16 cellular contexts compared by ENCODE assay signal in genomic region chr20:58700121-58700780, GRCh38. TPM values are rescaled to one million over a fixed set of nuclear protein-coding genes. Genes with fewer than 3 reads are reported as not detected.
DNase-seq lines count a peak whose midpoint lies in the region; ATAC-seq, FAIRE-seq and TF ChIP-seq lines count a peak whose summit lies in the region.
"Had no signal": no experiment of that assay in that cellular context is flagged by ENCODE, and none has a peak within 500 bp of the region (broad histone marks: within the 10 kb centered on the region; RNA-seq: fewer than 3 reads in every experiment).

No MANE protein-coding gene starts in this region.

- TF ChIP-seq RAD21 in HepG2 (CRISPR knock-in tag; IDR thresholded peaks at IDR 0.05) (no peak), SK-N-SH (IDR thresholded peaks at IDR 0.05; ENCODE audit: low read length) (no peak)

- intact Hi-C loops in activated T-helper 2 cell treated with anti-CD3 and anti-CD28 coated beads, Interferon-gamma antibody, Interleukin-2, Interleukin-4, amounts not matched to agents 10 μg/mL and 5 μg/mL and 100 μg/mL, durations not matched to agents 14 hours and 24 hours and 36 hours (cut with micrococcal nuclease) = loop anchor here (10.0 kb wide), 1 partner anchor 115 kb away; no protein-coding TSS in a partner anchor
- intact Hi-C loops in HepG2 (cut with micrococcal nuclease; ENCODE audit: unreplicated experiment) = no loop called here

- DNase-seq in activated T-cell treated with anti-CD3 and anti-CD28 coated beads, Interleukin-2, amount 50 U/mL, for 24 hours = peak; percentile 22
- no peak for DNase-seq in activated T-cell treated with anti-CD3 and anti-CD28 coated beads for 4 hours
- no peak for DNase-seq in activated T-helper 2 cell treated with anti-CD3 and anti-CD28 coated beads, Interferon-gamma antibody, Interleukin-2, Interleukin-4, amounts not matched to agents 10 μg/mL and 5 μg/mL and 100 μg/mL, durations not matched to agents 14 hours and 24 hours and 36 hours (ENCODE audit: low spot score)
- no peak for DNase-seq in HepG2 (ENCODE audit: low spot score)
- no peak for DNase-seq in tibial nerve (ENCODE audit: low spot score in 2 of 2)
- DNase-seq in GM19240 (ENCODE audit: insufficient read length, low spot score) = no peak
- no peak for DNase-seq in SK-N-SH
- DNase-seq: activated effector memory CD4-positive, alpha-beta T cell treated with anti-CD3 and anti-CD28 coated beads, Interleukin-2, amount 50 U/mL, for 16 hours; central memory CD4-positive, alpha-beta T cell; DMS 273 treated with DMSO at 0.1 percent for 48 hours; NCI-H1694; nucleus accumbens; SHP77 had no signal

- H3K4me2 ChIP-seq in HepG2 (ENCODE audit: low read depth, low read length) (no peak overlapping the region), SK-N-SH (no peak overlapping the region)

- H3F3A ChIP-seq in SK-N-SH (replicated peaks; ENCODE audit: insufficient read depth) = no peaks in the 10 kb centered on the region

- H3K9me3 ChIP-seq in HepG2 (ENCODE audit: low read length) (no peaks in the 10 kb centered on the region), tibial nerve (no peaks in the 10 kb centered on the region), SK-N-SH (no peaks in the 10 kb centered on the region)
- H3K9me3 ChIP-seq: uterus had no signal

- no peak overlapping the region for H3K4me3 Mint-ChIP-seq in activated T-cell treated with anti-CD3 and anti-CD28 coated beads, Interleukin-2, amount 50 U/mL, for 24 hours
- no peak overlapping the region for H3K4me3 Mint-ChIP-seq in activated T-helper 2 cell treated with anti-CD3 and anti-CD28 coated beads, Interferon-gamma antibody, Interleukin-2, Interleukin-4, amounts not matched to agents 10 μg/mL and 5 μg/mL and 100 μg/mL, durations not matched to agents 14 hours and 24 hours and 36 hours (ENCODE audit: low read depth)

- no peak overlapping the region for H3K4me3 ChIP-seq in HepG2 (replicated peaks in 1 of 3; ENCODE audit: insufficient read depth in 1 of 3, low read depth in 2 of 3, low read length in 3 of 3)
- no peak overlapping the region for H3K4me3 ChIP-seq in tibial nerve
- H3K4me3 ChIP-seq in SK-N-SH (ENCODE audit: low read depth in 2 of 2, low read length in 1 of 2) = no peak overlapping the region
- H3K4me3 ChIP-seq: uterus had no signal

- H3K9ac ChIP-seq in HepG2 (ENCODE audit: insufficient read depth, low read depth, low read length) = no peak overlapping the region
- no peak overlapping the region for H3K9ac ChIP-seq in SK-N-SH

- H3K79me2 ChIP-seq in HepG2 (ENCODE audit: insufficient read depth, low read length) = no peaks in the 10 kb centered on the region
- no peaks in the 10 kb centered on the region; the same call in 1 of the 2 replicates for H3K79me2 ChIP-seq in SK-N-SH (ENCODE audit: insufficient read depth)

- H3K27me3 ChIP-seq in HepG2 (ENCODE audit: control insufficient read depth in 1 of 2, insufficient read depth in 2 of 2, low read length in 2 of 2) = no peaks in the 10 kb centered on the region
- H3K27me3 ChIP-seq in tibial nerve = no peaks in the 10 kb centered on the region
- no peaks in the 10 kb centered on the region for H3K27me3 ChIP-seq in SK-N-SH (ENCODE audit: insufficient read depth)
- H3K27me3 ChIP-seq: uterus had no signal

- H3K27me3 Mint-ChIP-seq in activated T-cell treated with anti-CD3 and anti-CD28 coated beads, Interleukin-2, amount 50 U/mL, for 24 hours = no peaks in the 10 kb centered on the region
- H3K27me3 Mint-ChIP-seq in activated T-helper 2 cell treated with anti-CD3 and anti-CD28 coated beads, Interferon-gamma antibody, Interleukin-2, Interleukin-4, amounts not matched to agents 10 μg/mL and 5 μg/mL and 100 μg/mL, durations not matched to agents 14 hours and 24 hours and 36 hours (ENCODE audit: low read depth) = no peaks in the 10 kb centered on the region

- no TSS peak for BruUV-seq in HepG2 (replicated peaks; lab: Mats Ljungman, UMichigan)

- no peak for TF ChIP-seq CTCF in HepG2 (CRISPR knock-in tag; IDR thresholded peaks at IDR 0.05)
- no peak for TF ChIP-seq CTCF in tibial nerve (IDR thresholded peaks at IDR 0.05)
- no peak for TF ChIP-seq CTCF in SK-N-SH (IDR thresholded peaks at IDR 0.05)

- ATAC-seq in HepG2 (no peak), HG03039 (IDR thresholded peaks at IDR 0.05; ENCODE audit: unreplicated experiment) (no peak)

- no peak for TF ChIP-seq POLR2A in HepG2 (IDR thresholded peaks at IDR 0.05; ENCODE audit: insufficient read depth in 1 of 2, low read depth in 2 of 2, low read length in 2 of 2)
- no peak for TF ChIP-seq POLR2A in tibial nerve (IDR thresholded peaks at IDR 0.05)

- no peaks in the 10 kb centered on the region for H3K4me1 ChIP-seq in HepG2 (ENCODE audit: insufficient read depth, low read length)
- peaks cover 0 to 4% (median 0%) of the 10 kb centered on the region in 4 donors for H3K4me1 ChIP-seq in tibial nerve
- no peaks in the 10 kb centered on the region; a peak in 1 of 4 replicates for H3K4me1 ChIP-seq in SK-N-SH (ENCODE audit: control insufficient read depth in 1 of 2, insufficient read depth in 2 of 2, low read depth in 1 of 2, low read length in 1 of 2)
- H3K4me1 ChIP-seq: uterus had no signal

- no peaks in the 10 kb centered on the region for H3K9me3 Mint-ChIP-seq in activated T-cell treated with anti-CD3 and anti-CD28 coated beads, Interleukin-2, amount 50 U/mL, for 24 hours
- H3K9me3 Mint-ChIP-seq in activated T-helper 2 cell treated with anti-CD3 and anti-CD28 coated beads, Interferon-gamma antibody, Interleukin-2, Interleukin-4, amounts not matched to agents 10 μg/mL and 5 μg/mL and 100 μg/mL, durations not matched to agents 14 hours and 24 hours and 36 hours = no peaks in the 10 kb centered on the region

- H3K36me3 ChIP-seq in HepG2 (replicated peaks in 1 of 2; ENCODE audit: control insufficient read depth in 1 of 2, insufficient read depth in 2 of 2, low read length in 2 of 2) (peaks cover 21 to 33% of the 10 kb centered on the region in 2 experiments; a peak in 4 of 5 replicates), tibial nerve (peaks cover 0 to 97% (median 28%) of the 10 kb centered on the region in 3 donors), SK-N-SH (replicated peaks in 1 of 2; ENCODE audit: control insufficient read depth in 1 of 2, insufficient read depth in 2 of 2, low read length in 1 of 2) (peaks cover 5 to 6% of the 10 kb centered on the region in 2 experiments)
- H3K36me3 ChIP-seq: uterus had no signal

- H3K9me2 ChIP-seq in SK-N-SH = no peaks in the 10 kb centered on the region

- TF ChIP-seq EP300 in HepG2 (IDR thresholded peaks at IDR 0.05; ENCODE audit: low read depth in 2 of 2, low read length in 2 of 2) (no peak), HepG2 (CRISPR knock-in tag; IDR thresholded peaks at IDR 0.05; ENCODE audit: borderline replicate concordance) (no peak), tibial nerve (IDR thresholded peaks at IDR 0.05) (no peak), SK-N-SH (IDR thresholded peaks at IDR 0.05; ENCODE audit: borderline replicate concordance in 1 of 2, low read depth in 1 of 2, low read length in 1 of 2) (no peak)

- WGBS in HepG2 (ENCODE audit: low lambda C conversion rate) = 92% methylated on average over 11 of the region's 11 CpGs
- WGBS in tibial nerve, 2 donors = 77 to 79% methylated on average over 11 of the region's 11 CpGs
- WGBS in SK-N-SH (ENCODE audit: low lambda C conversion rate) = 91% methylated on average over 11 of the region's 11 CpGs

- peak overlapping the region; percentile 76 for H3K27ac Mint-ChIP-seq in activated T-cell treated with anti-CD3 and anti-CD28 coated beads, Interleukin-2, amount 50 U/mL, for 24 hours
- H3K27ac Mint-ChIP-seq in activated T-helper 2 cell treated with anti-CD3 and anti-CD28 coated beads, Interferon-gamma antibody, Interleukin-2, Interleukin-4, amounts not matched to agents 10 μg/mL and 5 μg/mL and 100 μg/mL, durations not matched to agents 14 hours and 24 hours and 36 hours = peak overlapping the region; percentile 90

- H4K20me1 ChIP-seq in HepG2 (ENCODE audit: insufficient read depth, low read length) (no peaks in the 10 kb centered on the region; the same call in 1 of the 2 replicates), SK-N-SH (ENCODE audit: insufficient read depth) (no peaks in the 10 kb centered on the region)

- in situ Hi-C loops in HepG2 (cut with HindIII; ENCODE audit: extremely low pct_ligation_motif_present, low pct_unique_long_range_greater_than_20kb) = no loop called here

- CTCF ChIA-PET in HepG2 (lab: Yijun Ruan, JAX; ENCODE audit: low intra/inter-chr PET ratio, low total read pairs) (no interaction called here), SK-N-SH (lab: Yijun Ruan, JAX) (no interaction called here)

- POLR2A ChIA-PET in HepG2 (lab: Yijun Ruan, JAX) = no interaction called here
- POLR2A ChIA-PET in SK-N-SH (lab: Yijun Ruan, JAX) = no interaction called here

- H2AFZ ChIP-seq in HepG2 (ENCODE audit: low read length) (no peak overlapping the region), SK-N-SH (ENCODE audit: low read depth) (no peak overlapping the region)

- H3K36me3 Mint-ChIP-seq in activated T-cell treated with anti-CD3 and anti-CD28 coated beads, Interleukin-2, amount 50 U/mL, for 24 hours (ENCODE audit: low read depth) = peaks cover 64% of the 10 kb centered on the region
- peaks cover 44% of the 10 kb centered on the region for H3K36me3 Mint-ChIP-seq in activated T-helper 2 cell treated with anti-CD3 and anti-CD28 coated beads, Interferon-gamma antibody, Interleukin-2, Interleukin-4, amounts not matched to agents 10 μg/mL and 5 μg/mL and 100 μg/mL, durations not matched to agents 14 hours and 24 hours and 36 hours (ENCODE audit: low read depth)

- peak; percentile 12 for FAIRE-seq in HepG2 (lab: Jason Lieb, UNC)
- FAIRE-seq: TTC549 had no signal

- H3K27ac ChIP-seq in HepG2 (ENCODE audit: extremely low read length, insufficient read depth, low read length) = no peak overlapping the region
- peak overlapping the region in 3 of 4 donors; percentile 52 to 63 (median 60) for H3K27ac ChIP-seq in tibial nerve
- H3K27ac ChIP-seq in SK-N-SH (ENCODE audit: low read depth in 2 of 2, low read length in 1 of 2) = no peak overlapping the region
- H3K27ac ChIP-seq: uterus had no signal

- H3K4me1 Mint-ChIP-seq in activated T-cell treated with anti-CD3 and anti-CD28 coated beads, Interleukin-2, amount 50 U/mL, for 24 hours (ENCODE audit: low read depth) = peaks cover 7% of the 10 kb centered on the region
- peaks cover 12% of the 10 kb centered on the region for H3K4me1 Mint-ChIP-seq in activated T-helper 2 cell treated with anti-CD3 and anti-CD28 coated beads, Interferon-gamma antibody, Interleukin-2, Interleukin-4, amounts not matched to agents 10 μg/mL and 5 μg/mL and 100 μg/mL, durations not matched to agents 14 hours and 24 hours and 36 hours (ENCODE audit: low read depth)

RNA-seq across cellular contexts. Expression of gene NPEPL1, which starts 7.7 kb away (rescaled TPM):
- 27.5 and 29.4 TPM in 2 replicates for total RNA-seq in activated T-helper 2 cell treated with anti-CD3 and anti-CD28 coated beads, Interferon-gamma antibody, Interleukin-2, Interleukin-4, amounts not matched to agents 10 μg/mL and 5 μg/mL and 100 μg/mL, durations not matched to agents 14 hours and 24 hours and 36 hours
- 0.60 and 4.1 TPM in 2 replicates for total RNA-seq in HepG2 (2016; rRNA removed; fragmentation: Illumina TruSeq; extraction: Trizol)
- 3.0 and 3.1 TPM in 2 replicates for total RNA-seq in HepG2 (2016; cell fraction: cytosol; rRNA removed; fragmentation: Illumina TruSeq; extraction: Trizol; ENCODE audit: low read depth)
- total RNA-seq in HepG2 (2016; cell fraction: insoluble cytoplasmic fraction; rRNA removed; fragmentation: Illumina TruSeq; extraction: Trizol) = 0.30 and 4.3 TPM in 2 replicates
- 0.96 and 1.0 TPM in 2 replicates for total RNA-seq in HepG2 (2016; cell fraction: membrane; rRNA removed; fragmentation: Illumina TruSeq; extraction: Trizol)
- 8.0 and 8.6 TPM in 2 replicates for total RNA-seq in HepG2 (2016; cell fraction: nucleus; rRNA removed; fragmentation: Illumina TruSeq; extraction: Trizol)
- 7.5 and 9.9 TPM in 2 replicates for polyA plus RNA-seq in HepG2 (2011; rRNA removed)
- polyA plus RNA-seq in HepG2 (2011; cell fraction: cytosol; rRNA removed) = 1.3 and 1.9 TPM in 2 replicates
- polyA plus RNA-seq in HepG2 (2011; cell fraction: nucleus; rRNA removed) = 184 and 219 TPM in 2 replicates
- polyA plus RNA-seq in HepG2 (2012) = 16.9 and 23.0 TPM in 2 replicates
- polyA plus RNA-seq in HepG2 (2016; cell fraction: cytosol; fragmentation: Illumina TruSeq; extraction: Trizol; ENCODE audit: low read depth) = 0.41 and 0.51 TPM in 2 replicates
- 0.69 and 1.4 TPM in 2 replicates for polyA plus RNA-seq in HepG2 (2016; cell fraction: insoluble cytoplasmic fraction; fragmentation: Illumina TruSeq; extraction: Trizol; ENCODE audit: low read depth)
- 0.55 and 0.71 TPM in 2 replicates for polyA plus RNA-seq in HepG2 (2016; cell fraction: membrane; fragmentation: Illumina TruSeq; extraction: Trizol; ENCODE audit: low read depth)
- 49.5 and 52.8 TPM in 2 replicates for polyA plus RNA-seq in HepG2 (2016; cell fraction: nucleus; fragmentation: Illumina TruSeq; extraction: Trizol; ENCODE audit: insufficient read depth, low read depth)
- polyA minus RNA-seq in HepG2 (2011; rRNA and poly(A)+ RNA removed; ENCODE audit: low replicate concordance) = 8.5 and 18.0 TPM in 2 replicates
- polyA minus RNA-seq in HepG2 (2011; cell fraction: cytosol; rRNA and poly(A)+ RNA removed) = 0.49 and 0.88 TPM in 2 replicates
- polyA minus RNA-seq in HepG2 (2011; cell fraction: nucleus; rRNA and poly(A)+ RNA removed) = 24.2 and 30.1 TPM in 2 replicates
- total RNA-seq in tibial nerve = 100 to 1,000 TPM in 1 of 4 donors, 10 to 100 TPM in 3; 57.6 to 123 (median 73.0) TPM
- polyA plus RNA-seq in SK-N-SH (2012; rRNA removed) = 2.3 and 2.8 TPM in 2 replicates
- polyA plus RNA-seq in SK-N-SH (2012; cell fraction: cytosol; rRNA removed) = 0.15 and 0.31 TPM in 2 replicates
- polyA plus RNA-seq in SK-N-SH (2012; cell fraction: nucleus; rRNA removed) = 26.7 and 39.7 TPM in 2 replicates

RNA-seq across cellular contexts. Expression of gene STX16, which starts 49.2 kb away (rescaled TPM):
- 101 and 103 TPM in 2 replicates for total RNA-seq in activated T-helper 2 cell treated with anti-CD3 and anti-CD28 coated beads, Interferon-gamma antibody, Interleukin-2, Interleukin-4, amounts not matched to agents 10 μg/mL and 5 μg/mL and 100 μg/mL, durations not matched to agents 14 hours and 24 hours and 36 hours
- total RNA-seq in HepG2 (2016; rRNA removed; fragmentation: Illumina TruSeq; extraction: Trizol) = 28.0 and 40.5 TPM in 2 replicates
- total RNA-seq in HepG2 (2016; cell fraction: cytosol; rRNA removed; fragmentation: Illumina TruSeq; extraction: Trizol; ENCODE audit: low read depth) = 42.2 and 47.4 TPM in 2 replicates
- 26.0 and 32.7 TPM in 2 replicates for total RNA-seq in HepG2 (2016; cell fraction: insoluble cytoplasmic fraction; rRNA removed; fragmentation: Illumina TruSeq; extraction: Trizol)
- 41.8 and 44.6 TPM in 2 replicates for total RNA-seq in HepG2 (2016; cell fraction: membrane; rRNA removed; fragmentation: Illumina TruSeq; extraction: Trizol)
- 52.2 and 59.0 TPM in 2 replicates for total RNA-seq in HepG2 (2016; cell fraction: nucleus; rRNA removed; fragmentation: Illumina TruSeq; extraction: Trizol)
- polyA plus RNA-seq in HepG2 (2011; rRNA removed) = 72.7 and 79.2 TPM in 2 replicates
- 37.3 and 55.0 TPM in 2 replicates for polyA plus RNA-seq in HepG2 (2011; cell fraction: cytosol; rRNA removed)
- polyA plus RNA-seq in HepG2 (2011; cell fraction: nucleus; rRNA removed) = 168 and 204 TPM in 2 replicates
- polyA plus RNA-seq in HepG2 (2012) = 88.7 and 102 TPM in 2 replicates
- polyA plus RNA-seq in HepG2 (2016; cell fraction: cytosol; fragmentation: Illumina TruSeq; extraction: Trizol; ENCODE audit: low read depth) = 6.6 and 6.7 TPM in 2 replicates
- 48.8 and 56.0 TPM in 2 replicates for polyA plus RNA-seq in HepG2 (2016; cell fraction: insoluble cytoplasmic fraction; fragmentation: Illumina TruSeq; extraction: Trizol; ENCODE audit: low read depth)
- polyA plus RNA-seq in HepG2 (2016; cell fraction: membrane; fragmentation: Illumina TruSeq; extraction: Trizol; ENCODE audit: low read depth) = 27.8 and 29.3 TPM in 2 replicates
- 245 and 266 TPM in 2 replicates for polyA plus RNA-seq in HepG2 (2016; cell fraction: nucleus; fragmentation: Illumina TruSeq; extraction: Trizol; ENCODE audit: insufficient read depth, low read depth)
- polyA minus RNA-seq in HepG2 (2011; rRNA and poly(A)+ RNA removed; ENCODE audit: low replicate concordance) = 15.4 and 22.9 TPM in 2 replicates
- 18.4 and 26.0 TPM in 2 replicates for polyA minus RNA-seq in HepG2 (2011; cell fraction: cytosol; rRNA and poly(A)+ RNA removed)
- polyA minus RNA-seq in HepG2 (2011; cell fraction: nucleus; rRNA and poly(A)+ RNA removed) = 99.9 and 121 TPM in 2 replicates
- 100 to 1,000 TPM in 1 of 4 donors, 10 to 100 TPM in 3; 70.2 to 148 (median 85.9) TPM for total RNA-seq in tibial nerve
- polyA plus RNA-seq in SK-N-SH (2012; rRNA removed) = 63.8 and 90.9 TPM in 2 replicates
- polyA plus RNA-seq in SK-N-SH (2012; cell fraction: cytosol; rRNA removed) = 54.0 and 56.0 TPM in 2 replicates
- 199 and 277 TPM in 2 replicates for polyA plus RNA-seq in SK-N-SH (2012; cell fraction: nucleus; rRNA removed)

Comparison
In these comparisons a context has a peak if more than half of its experiments do, and no peak if none do; other contexts are left out.
1. H3K27ac ChIP-seq: peak in tibial nerve (3 of 4); none in HepG2 (single experiment) and SK-N-SH (0 of 2).